8 cellular contexts compared by ENCODE assay signal in the genomic region with DNA sequence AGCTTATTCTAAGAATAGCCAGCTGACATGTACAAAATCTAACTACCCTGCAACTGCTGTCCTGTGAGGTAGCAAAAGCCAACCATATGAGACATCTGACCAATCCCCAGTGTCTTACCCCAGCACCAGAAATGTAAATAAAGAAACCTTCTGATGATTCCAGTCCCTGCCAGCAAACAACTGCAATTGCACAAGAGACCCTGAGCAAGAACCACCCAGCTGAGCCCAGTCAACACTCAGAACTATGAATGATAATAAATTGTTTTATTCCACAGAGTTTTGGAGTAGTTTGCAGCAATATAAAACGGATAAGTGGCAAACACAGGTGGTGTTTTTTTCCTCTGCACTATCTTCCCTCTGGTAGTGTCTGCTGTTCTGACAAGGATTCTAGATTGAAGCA.
"Had no signal": no experiment of that assay in that cellular context is flagged by ENCODE, and none has a peak within 500 bp of the region (broad histone marks: within the 10 kb centered on the region; RNA-seq: fewer than 3 reads in every experiment).

No MANE protein-coding gene starts in this region.

- FAIRE-seq: G401.6, GM12878, GM12891, GM12892, GM18507, GM19239 had no signal

- DNase-seq: GDM1, GF-D8 had no signal

- ATAC-seq: GM12878 had no signal

- H3K4me3 ChIP-seq: GM12878 had no signal
